In the genomic region with DNA sequence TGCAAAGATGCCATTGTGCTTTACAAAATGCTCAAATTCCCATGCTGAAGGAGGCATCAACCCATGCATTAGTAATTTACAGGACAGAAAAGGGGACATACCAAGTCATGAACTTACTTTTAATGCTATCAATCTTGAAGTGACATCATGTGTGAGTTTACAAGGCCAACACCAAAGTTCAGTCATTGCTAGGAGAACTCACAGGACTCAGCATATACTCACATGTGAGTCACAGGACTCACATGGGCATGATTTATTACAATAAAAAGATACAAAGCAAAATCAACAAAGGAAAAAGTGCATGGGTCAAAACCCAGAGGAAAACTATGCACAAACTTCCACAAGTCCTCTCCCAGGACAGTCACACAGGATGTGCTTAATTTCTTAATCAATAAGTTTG, we compare ENCODE assay signal across 26 cellular contexts.
DNase-seq lines count a peak whose midpoint lies in the region; ATAC-seq and TF ChIP-seq lines count a peak whose summit lies in the region.
"Had no signal": no experiment of that assay in that cellular context is flagged by ENCODE, and none has a peak within 500 bp of the region (broad histone marks: within the 10 kb centered on the region; RNA-seq: fewer than 3 reads in every experiment).

No MANE protein-coding gene starts in this region.

- peak overlapping the region; percentile 98 for H3K27ac ChIP-seq in BLaER1
- no peak overlapping the region for H3K27ac ChIP-seq in CD8-positive, alpha-beta memory T cell (ENCODE audit: low read depth, low read length)
- H3K27ac ChIP-seq: upper lobe of right lung had no signal

- H3K27me3 Mint-ChIP-seq in CD8-positive, alpha-beta memory T cell = no peaks in the 10 kb centered on the region
- H3K27me3 Mint-ChIP-seq: activated naive CD8-positive, alpha-beta T cell treated with anti-CD3 and anti-CD28 coated beads, Interleukin-2, amount 50 U/mL, for 24 hours; T-cell had no signal

- no peaks in the 10 kb centered on the region for H3K36me3 Mint-ChIP-seq in CD8-positive, alpha-beta memory T cell
- H3K36me3 Mint-ChIP-seq: CD8-positive, alpha-beta T cell; immature natural killer cell; T-cell had no signal

- peaks cover 22 to 24% (median 24%) of the 10 kb centered on the region in 3 donors for H3K4me1 Mint-ChIP-seq in CD8-positive, alpha-beta memory T cell
- H3K4me1 Mint-ChIP-seq: nephron progenitor cell had no signal

- POLR2A ChIA-PET in CD8-positive, alpha-beta memory T cell (lab: Charles Lee) = no interaction called here

- H3K4me3 Mint-ChIP-seq in CD8-positive, alpha-beta memory T cell = no peak overlapping the region
- H3K4me3 Mint-ChIP-seq: activated naive CD8-positive, alpha-beta T cell treated with anti-CD3 and anti-CD28 coated beads, Interleukin-2, amount 50 U/mL, for 24 hours; activated T-cell treated with anti-CD3 and anti-CD28 coated beads, Interleukin-2, amount 50 U/mL, for 4 hours; CD8-positive, alpha-beta T cell; nephron progenitor cell had no signal

- peaks cover 12% of the 10 kb centered on the region for H3K9me3 ChIP-seq in BLaER1
- H3K9me3 ChIP-seq in MG63 = no peaks in the 10 kb centered on the region
- H3K9me3 ChIP-seq in CD8-positive, alpha-beta memory T cell (ENCODE audit: low read length) = no peaks in the 10 kb centered on the region
- H3K9me3 ChIP-seq: upper lobe of right lung had no signal

- H3K27ac Mint-ChIP-seq in CD8-positive, alpha-beta memory T cell = no peak overlapping the region
- H3K27ac Mint-ChIP-seq: activated naive CD8-positive, alpha-beta T cell treated with anti-CD3 and anti-CD28 coated beads, Interleukin-2, amount 50 U/mL, for 24 hours; CD8-positive, alpha-beta T cell; T-cell had no signal

- H4K20me1 ChIP-seq in BLaER1 = no peaks in the 10 kb centered on the region

- TF ChIP-seq CTCF in astrocyte of the cerebellum (IDR thresholded peaks at IDR 0.05; ENCODE audit: low read depth, low read length, missing control alignments) = no peak

- H3K4me1 ChIP-seq in BLaER1 = peaks cover 82% of the 10 kb centered on the region
- peaks cover 8% of the 10 kb centered on the region for H3K4me1 ChIP-seq in CD8-positive, alpha-beta memory T cell (ENCODE audit: insufficient read depth, low read length)
- H3K4me1 ChIP-seq: upper lobe of right lung had no signal

- CTCF ChIA-PET in CD8-positive, alpha-beta memory T cell (lab: Charles Lee) = no interaction called here

- no peak for ATAC-seq in GM18519 (IDR thresholded peaks at IDR 0.05; ENCODE audit: low FRiP score, unreplicated experiment)
- ATAC-seq: activated naive CD8-positive, alpha-beta T cell treated with anti-CD3 and anti-CD28 coated beads, Interleukin-2, amount 50 U/mL, for 24 hours; CD8-positive, alpha-beta T cell; HepG2; stimulated activated naive CD8-positive, alpha-beta T cell treated with anti-CD3 and anti-CD28 coated beads, Interleukin-15, Interleukin-2, amounts not matched to agents 100 U/mL and 50 U/mL, for 24 hours; T-cell; upper lobe of right lung had no signal

- peak overlapping the region; percentile 96 for H3K9ac ChIP-seq in BLaER1

- H3K9me3 Mint-ChIP-seq in CD8-positive, alpha-beta memory T cell = no peaks in the 10 kb centered on the region
- H3K9me3 Mint-ChIP-seq: activated naive CD8-positive, alpha-beta T cell treated with anti-CD3 and anti-CD28 coated beads, Interleukin-2, amount 50 U/mL, for 24 hours; activated T-cell treated with anti-CD3 and anti-CD28 coated beads, Interleukin-2, amount 50 U/mL, for 4 hours; CD8-positive, alpha-beta T cell; T-cell had no signal

- H3K27me3 ChIP-seq in BLaER1 = no peaks in the 10 kb centered on the region
- no peaks in the 10 kb centered on the region for H3K27me3 ChIP-seq in MG63
- no peaks in the 10 kb centered on the region for H3K27me3 ChIP-seq in CD8-positive, alpha-beta memory T cell (ENCODE audit: insufficient read depth, low read length, poor library complexity, severe bottlenecking)

- peaks cover 5% of the 10 kb centered on the region; the same call in 1 of the 2 replicates for H3K36me3 ChIP-seq in BLaER1
- no peaks in the 10 kb centered on the region for H3K36me3 ChIP-seq in MG63
- no peaks in the 10 kb centered on the region for H3K36me3 ChIP-seq in CD8-positive, alpha-beta memory T cell (ENCODE audit: insufficient read depth, low read length)
- H3K36me3 ChIP-seq: upper lobe of right lung had no signal

- in situ Hi-C loops in astrocyte of the cerebellum (cut with HindIII; ENCODE audit: low sequenced_read_pairs) = no loop called here

- H3K4me2 ChIP-seq in BLaER1 = peak overlapping the region; percentile 82

- peak overlapping the region; percentile 65 for H3K4me3 ChIP-seq in BLaER1
- H3K4me3 ChIP-seq in MG63 = no peak overlapping the region
- H3K4me3 ChIP-seq in astrocyte of the cerebellum (ENCODE audit: low read depth, low read length) = no peak overlapping the region
- H3K4me3 ChIP-seq in CD8-positive, alpha-beta memory T cell (ENCODE audit: low read length) = no peak overlapping the region
- H3K4me3 ChIP-seq: upper lobe of right lung had no signal

- DNase-seq in MG63 (peak; percentile 8), astrocyte of the cerebellum (ENCODE audit: low read depth) (peak; percentile 6), kidney tubule cell (ENCODE audit: low spot score) (peak; percentile 23), NOMO-1 treated with DMSO at 0.1 percent for 48 hours (lab: John Stamatoyannopoulos, UW; ENCODE audit: unreplicated experiment) (no peak), NCI-H1417 treated with DMSO at 0.1 percent for 48 hours (lab: John Stamatoyannopoulos, UW) (no peak)
- no peak for DNase-seq in CD8-positive, alpha-beta memory T cell
- DNase-seq: activated naive CD8-positive, alpha-beta T cell treated with anti-CD3 and anti-CD28 coated beads, Interleukin-2, amount 50 U/mL, for 24 hours; activated T-cell treated with anti-CD3 and anti-CD28 coated beads, Interleukin-2, amount 50 U/mL, for 4 hours; CD8-positive, alpha-beta T cell; DMS 273 treated with DMSO at 0.1 percent for 48 hours; H7; immature natural killer cell; Karpas-422; mammary epithelial cell; MV-4-11; NCI-H146; NCI-H2107; NCI-H748 treated with DMSO at 0.1 percent for 48 hours; nephron progenitor cell; small intestine; stimulated activated naive CD8-positive, alpha-beta T cell treated with anti-CD3 and anti-CD28 coated beads, Interleukin-15, Interleukin-2, amounts not matched to agents 100 U/mL and 50 U/mL, for 24 hours; T-cell; upper lobe of right lung had no signal

Comparison
In these comparisons a context has a peak if more than half of its experiments do, and no peak if none do; other contexts are left out.
1. DNase-seq: peak in MG63 (single experiment), astrocyte of the cerebellum (single experiment) and kidney tubule cell (single experiment); none in NOMO-1 treated with DMSO at 0.1 percent for 48 hours (single experiment), CD8-positive, alpha-beta memory T cell (0 of 5) and NCI-H1417 treated with DMSO at 0.1 percent for 48 hours (single experiment).